Comparison of ENCODE assay signal across 8 cellular contexts in the genomic region with DNA sequence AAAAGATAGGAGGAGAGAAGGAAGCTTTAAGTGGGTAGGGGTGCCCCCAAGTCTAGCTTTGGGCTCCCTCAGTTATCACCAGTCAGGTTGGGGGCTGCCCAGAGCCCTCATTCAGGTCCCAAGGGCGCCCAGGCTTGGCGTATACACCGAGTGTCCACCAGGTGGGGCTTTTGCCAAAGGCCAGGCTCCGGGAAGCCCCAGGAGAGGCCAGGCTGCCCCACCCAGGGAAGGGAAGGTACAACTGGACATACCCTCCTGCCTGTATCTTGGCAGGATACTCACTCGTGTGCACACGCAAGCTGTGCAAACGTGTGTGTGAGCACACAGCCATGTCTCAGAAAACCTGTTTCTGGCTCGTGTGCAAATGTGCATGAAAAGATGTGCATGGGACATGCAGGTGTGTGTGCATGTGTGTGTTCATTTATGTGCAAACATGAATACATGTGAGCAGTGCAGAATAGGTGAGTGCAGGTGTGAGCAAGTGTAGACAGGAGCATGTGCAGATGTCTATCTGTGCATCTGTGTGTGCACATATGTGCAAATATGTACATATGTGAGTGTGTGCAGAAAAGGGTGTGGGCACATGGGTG. TPM values are rescaled to one million over a fixed set of nuclear protein-coding genes. Genes with fewer than 3 reads are reported as not detected.
DNase-seq lines count a peak whose midpoint lies in the region; ATAC-seq and TF ChIP-seq lines count a peak whose summit lies in the region.

No MANE protein-coding gene starts in this region.

- ATAC-seq in SK-N-SH treated with all-trans-retinoic acid at 6 μM for 48 hours = peak; percentile 97
- ATAC-seq in HG02759 (IDR thresholded peaks at IDR 0.05; ENCODE audit: unreplicated experiment) = no peak
- no peak for ATAC-seq in HG02642 (IDR thresholded peaks at IDR 0.05; ENCODE audit: poor library complexity, unreplicated experiment)

- peak; percentile 82 to 87 for TF ChIP-seq CTCF in Caco-2 (IDR thresholded peaks at IDR 0.05; ENCODE audit: insufficient read depth in 1 of 2, low read depth in 1 of 2, low read length in 1 of 2, severe bottlenecking in 1 of 2, unreplicated experiment in 1 of 2)

- H3K36me3 ChIP-seq in Caco-2 (ENCODE audit: control insufficient read depth, insufficient read depth, low read length) = no peaks in the 10 kb centered on the region
- no peaks in the 10 kb centered on the region for H3K36me3 ChIP-seq in adipocyte (ENCODE audit: control insufficient read depth, insufficient read depth, low read length, severe bottlenecking)

- no peak overlapping the region for H3K4me3 Mint-ChIP-seq in Caco-2 (ENCODE audit: unreplicated experiment)

- POLR2A ChIA-PET in Caco-2 (lab: Charles Lee) = no interaction called here

- CTCF ChIA-PET in Caco-2 (lab: Charles Lee) = interaction anchor here (0.6 to 0.9 kb wide), 4 partner anchors 28 to 290 kb away, joined by 3 to 5 read pairs (median 4); no protein-coding TSS in a partner anchor

- H3K9me3 Mint-ChIP-seq in Caco-2 (ENCODE audit: unreplicated experiment) = no peaks in the 10 kb centered on the region

- peak; percentile 72 to 80 for DNase-seq in Caco-2
- peak; percentile 71 for DNase-seq in HPDE6-E6E7 (ENCODE audit: extremely low spot score)
- DNase-seq in adipocyte (ENCODE audit: low read depth) = peak; percentile 48
- peak; percentile 54 for DNase-seq in inferior parietal cortex (ENCODE audit: extremely low spot score)
- peak; percentile 53 for DNase-seq in stimulated activated CD4-positive, alpha-beta T cell treated with anti-CD3 and anti-CD28 coated beads, Interleukin-4, amount 100 ng/mL, for 24 hours

- peaks cover 17% of the 10 kb centered on the region for H3K27me3 Mint-ChIP-seq in Caco-2 (ENCODE audit: insufficient read depth, unreplicated experiment)

- intact Hi-C loops in Caco-2 (cut with micrococcal nuclease; ENCODE audit: unreplicated experiment) = loop anchor here (1.0 to 10.0 kb wide), 5 partner anchors 132 to 289 kb away; no protein-coding TSS in a partner anchor

- H3K4me1 Mint-ChIP-seq in Caco-2 (ENCODE audit: low read depth, unreplicated experiment) = peaks cover 4% of the 10 kb centered on the region

- no peaks in the 10 kb centered on the region for H3K4me1 ChIP-seq in Caco-2
- no peaks in the 10 kb centered on the region for H3K4me1 ChIP-seq in adipocyte (ENCODE audit: control insufficient read depth, insufficient read depth, low read length)

- no peaks in the 10 kb centered on the region for H3K27me3 ChIP-seq in Caco-2 (replicated peaks; ENCODE audit: control insufficient read depth, insufficient read depth, low read length)
- peaks cover 66% of the 10 kb centered on the region for H3K27me3 ChIP-seq in adipocyte (replicated peaks; ENCODE audit: control insufficient read depth, insufficient read depth, low read length)

- H3K36me3 Mint-ChIP-seq in Caco-2 (ENCODE audit: insufficient read depth, unreplicated experiment) = no peaks in the 10 kb centered on the region

- H3K9me3 ChIP-seq in Caco-2 (no peaks in the 10 kb centered on the region), adipocyte (ENCODE audit: control insufficient read depth, low read length) (peaks cover 3% of the 10 kb centered on the region)

- no TSS peak for BruUV-seq in Caco-2 (replicated peaks; lab: Mats Ljungman, UMichigan)

- no peak overlapping the region for H3K9ac ChIP-seq in adipocyte (ENCODE audit: low read length)

- no peak overlapping the region for H3K27ac Mint-ChIP-seq in Caco-2 (ENCODE audit: unreplicated experiment)

- H3K4me3 ChIP-seq in Caco-2 (ENCODE audit: low read depth, low read length) = no peak overlapping the region
- H3K4me3 ChIP-seq in adipocyte (ENCODE audit: low read length) = no peak overlapping the region

TF ChIP-seq in SK-N-SH treated with all-trans-retinoic acid at 6 μM for 48 hours, 23 proteins besides CTCF, POLR2A, EP300 and RAD21:
- TF ChIP-seq BACH2 (CRISPR knock-in tag; IDR thresholded peaks at IDR 0.05; ENCODE audit: borderline replicate concordance) (no peak), ZFP30 (CRISPR knock-in tag; IDR thresholded peaks at IDR 0.05) (no peak), ISL1 (CRISPR knock-in tag; IDR thresholded peaks at IDR 0.05) (no peak), ZNF8 (CRISPR knock-in tag; IDR thresholded peaks at IDR 0.05) (no peak), GLIS3 (CRISPR knock-in tag; IDR thresholded peaks at IDR 0.05) (no peak), RARB (CRISPR knock-in tag; IDR thresholded peaks at IDR 0.05) (no peak), CSRNP3 (CRISPR knock-in tag; IDR thresholded peaks at IDR 0.05) (no peak), TCF4 (CRISPR knock-in tag; IDR thresholded peaks at IDR 0.05; ENCODE audit: borderline replicate concordance) (no peak), SNAI2 (CRISPR knock-in tag; IDR thresholded peaks at IDR 0.05) (no peak), PPARA (CRISPR knock-in tag; IDR thresholded peaks at IDR 0.05; ENCODE audit: borderline replicate concordance) (no peak), OSR1 (CRISPR knock-in tag; IDR thresholded peaks at IDR 0.05) (no peak), ZFP3 (CRISPR knock-in tag; IDR thresholded peaks at IDR 0.05) (no peak), TOX (CRISPR knock-in tag; IDR thresholded peaks at IDR 0.05; ENCODE audit: borderline replicate concordance) (no peak)

RNA-seq across cellular contexts. Expression of gene CUX2, which starts 9.7 kb away (rescaled TPM):
- total RNA-seq in Caco-2 (2022) = not detected in 2 replicates
